In the genomic region with DNA sequence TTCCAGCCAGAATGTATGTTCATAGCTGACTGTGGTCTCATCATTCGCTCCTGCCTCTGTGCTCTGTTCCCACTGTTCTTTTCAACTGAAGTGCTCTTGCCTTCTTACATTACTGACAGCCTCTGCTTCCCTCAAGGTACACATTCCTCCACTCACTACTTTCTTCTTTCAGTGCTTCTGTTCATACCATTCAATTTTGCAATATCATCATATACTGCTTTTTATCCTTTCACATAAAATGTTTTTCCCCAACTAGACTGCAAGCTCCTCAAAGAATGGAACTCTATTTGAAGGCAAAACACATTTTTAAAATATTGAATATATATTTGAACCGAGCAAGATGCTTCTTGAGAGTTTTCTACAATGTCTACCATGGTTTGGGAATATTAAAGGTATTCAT, we compare ENCODE assay signal across 3 cellular contexts.
TF ChIP-seq lines count a peak whose summit lies in the region.

No MANE protein-coding gene starts in this region.

TF ChIP-seq in HepG2, 621 proteins besides CTCF, POLR2A, EP300 and RAD21:
- TF ChIP-seq DMAP1 (CRISPR knock-in tag; IDR thresholded peaks at IDR 0.05) (no peak), MAFF (IDR thresholded peaks at IDR 0.05; ENCODE audit: low read depth, low read length) (peak; percentile 77), MAFK (conservative IDR thresholded peaks at IDR 0.05 in 1 of 2, IDR thresholded peaks at IDR 0.05 in 1 of 2; ENCODE audit: low read length in 2 of 2) (peak; percentile 74 to 76)

TF ChIP-seq in K562, 482 proteins besides CTCF, POLR2A, EP300 and RAD21:
- no peak for TF ChIP-seq ATF2 (CRISPR knock-in tag; IDR thresholded peaks at IDR 0.05)
- peak; percentile 81 for TF ChIP-seq ZNF316 (IDR thresholded peaks at IDR 0.05)
- TF ChIP-seq, protein P1, sequence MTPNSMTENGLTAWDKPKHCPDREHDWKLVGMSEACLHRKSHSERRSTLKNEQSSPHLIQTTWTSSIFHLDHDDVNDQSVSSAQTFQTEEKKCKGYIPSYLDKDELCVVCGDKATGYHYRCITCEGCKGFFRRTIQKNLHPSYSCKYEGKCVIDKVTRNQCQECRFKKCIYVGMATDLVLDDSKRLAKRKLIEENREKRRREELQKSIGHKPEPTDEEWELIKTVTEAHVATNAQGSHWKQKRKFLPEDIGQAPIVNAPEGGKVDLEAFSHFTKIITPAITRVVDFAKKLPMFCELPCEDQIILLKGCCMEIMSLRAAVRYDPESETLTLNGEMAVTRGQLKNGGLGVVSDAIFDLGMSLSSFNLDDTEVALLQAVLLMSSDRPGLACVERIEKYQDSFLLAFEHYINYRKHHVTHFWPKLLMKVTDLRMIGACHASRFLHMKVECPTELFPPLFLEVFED (CRISPR knock-in tag; conservative IDR thresholded peaks at IDR 0.05), result no peak
- TF ChIP-seq MAFF (IDR thresholded peaks at IDR 0.05; ENCODE audit: low read length), result peak; percentile 47
- no peak for TF ChIP-seq SMAD3 (CRISPR knock-in tag; conservative IDR thresholded peaks at IDR 0.05)
- TF ChIP-seq MCM3 (IDR thresholded peaks at IDR 0.05), result no peak
- TF ChIP-seq C11orf30 (IDR thresholded peaks at IDR 0.05; ENCODE audit: low read depth), result peak; percentile 48; the same call in 1 of the 2 replicates
- TF ChIP-seq HDAC8 (tag; IDR thresholded peaks at IDR 0.05), result no peak
- peak; percentile 53 for TF ChIP-seq MAFG (tag; conservative IDR thresholded peaks at IDR 0.05)
- TF ChIP-seq IRF1 (CRISPR knock-in tag; IDR thresholded peaks at IDR 0.05; ENCODE audit: borderline replicate concordance), result no peak
- no peak for TF ChIP-seq ATF6 (CRISPR knock-in tag; IDR thresholded peaks at IDR 0.05)
- no peak for TF ChIP-seq MIER1 (IDR thresholded peaks at IDR 0.05; ENCODE audit: low read depth)
- no peak for TF ChIP-seq PHF8 (IDR thresholded peaks at IDR 0.05; ENCODE audit: borderline replicate concordance, low read length)

TF ChIP-seq in WTC11, 78 proteins besides CTCF, POLR2A, EP300 and RAD21:
- TF ChIP-seq, protein P2, sequence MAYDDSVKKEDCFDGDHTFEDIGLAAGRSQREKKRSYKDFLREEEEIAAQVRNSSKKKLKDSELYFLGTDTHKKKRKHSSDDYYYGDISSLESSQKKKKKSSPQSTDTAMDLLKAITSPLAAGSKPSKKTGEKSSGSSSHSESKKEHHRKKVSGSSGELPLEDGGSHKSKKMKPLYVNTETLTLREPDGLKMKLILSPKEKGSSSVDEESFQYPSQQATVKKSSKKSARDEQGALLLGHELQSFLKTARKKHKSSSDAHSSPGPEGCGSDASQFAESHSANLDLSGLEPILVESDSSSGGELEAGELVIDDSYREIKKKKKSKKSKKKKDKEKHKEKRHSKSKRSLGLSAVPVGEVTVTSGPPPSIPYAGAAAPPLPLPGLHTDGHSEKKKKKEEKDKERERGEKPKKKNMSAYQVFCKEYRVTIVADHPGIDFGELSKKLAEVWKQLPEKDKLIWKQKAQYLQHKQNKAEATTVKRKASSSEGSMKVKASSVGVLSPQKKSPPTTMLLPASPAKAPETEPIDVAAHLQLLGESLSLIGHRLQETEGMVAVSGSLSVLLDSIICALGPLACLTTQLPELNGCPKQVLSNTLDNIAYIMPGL (CRISPR knock-in tag; IDR thresholded peaks at IDR 0.05), result no peak
- TF ChIP-seq, protein P3, sequence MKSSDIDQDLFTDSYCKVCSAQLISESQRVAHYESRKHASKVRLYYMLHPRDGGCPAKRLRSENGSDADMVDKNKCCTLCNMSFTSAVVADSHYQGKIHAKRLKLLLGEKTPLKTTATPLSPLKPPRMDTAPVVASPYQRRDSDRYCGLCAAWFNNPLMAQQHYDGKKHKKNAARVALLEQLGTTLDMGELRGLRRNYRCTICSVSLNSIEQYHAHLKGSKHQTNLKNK (CRISPR knock-in tag; IDR thresholded peaks at IDR 0.05), result no peak
- TF ChIP-seq, protein P4, sequence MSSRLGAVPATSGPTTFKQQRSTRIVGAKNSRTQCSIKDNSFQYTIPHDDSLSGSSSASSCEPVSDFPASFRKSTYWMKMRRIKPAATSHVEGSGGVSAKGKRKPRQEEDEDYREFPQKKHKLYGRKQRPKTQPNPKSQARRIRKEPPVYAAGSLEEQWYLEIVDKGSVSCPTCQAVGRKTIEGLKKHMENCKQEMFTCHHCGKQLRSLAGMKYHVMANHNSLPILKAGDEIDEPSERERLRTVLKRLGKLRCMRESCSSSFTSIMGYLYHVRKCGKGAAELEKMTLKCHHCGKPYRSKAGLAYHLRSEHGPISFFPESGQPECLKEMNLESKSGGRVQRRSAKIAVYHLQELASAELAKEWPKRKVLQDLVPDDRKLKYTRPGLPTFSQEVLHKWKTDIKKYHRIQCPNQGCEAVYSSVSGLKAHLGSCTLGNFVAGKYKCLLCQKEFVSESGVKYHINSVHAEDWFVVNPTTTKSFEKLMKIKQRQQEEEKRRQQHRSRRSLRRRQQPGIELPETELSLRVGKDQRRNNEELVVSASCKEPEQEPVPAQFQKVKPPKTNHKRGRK (CRISPR knock-in tag; IDR thresholded peaks at IDR 0.05; ENCODE audit: borderline replicate concordance), result no peak
- TF ChIP-seq NR1H2 (CRISPR knock-in tag; IDR thresholded peaks at IDR 0.05), result no peak
- no peak for TF ChIP-seq CDX4 (CRISPR knock-in tag; IDR thresholded peaks at IDR 0.05; ENCODE audit: borderline replicate concordance)
- TF ChIP-seq E2F4 (CRISPR knock-in tag; IDR thresholded peaks at IDR 0.05; ENCODE audit: borderline replicate concordance, low read depth), result no peak
- TF ChIP-seq, protein P5, sequence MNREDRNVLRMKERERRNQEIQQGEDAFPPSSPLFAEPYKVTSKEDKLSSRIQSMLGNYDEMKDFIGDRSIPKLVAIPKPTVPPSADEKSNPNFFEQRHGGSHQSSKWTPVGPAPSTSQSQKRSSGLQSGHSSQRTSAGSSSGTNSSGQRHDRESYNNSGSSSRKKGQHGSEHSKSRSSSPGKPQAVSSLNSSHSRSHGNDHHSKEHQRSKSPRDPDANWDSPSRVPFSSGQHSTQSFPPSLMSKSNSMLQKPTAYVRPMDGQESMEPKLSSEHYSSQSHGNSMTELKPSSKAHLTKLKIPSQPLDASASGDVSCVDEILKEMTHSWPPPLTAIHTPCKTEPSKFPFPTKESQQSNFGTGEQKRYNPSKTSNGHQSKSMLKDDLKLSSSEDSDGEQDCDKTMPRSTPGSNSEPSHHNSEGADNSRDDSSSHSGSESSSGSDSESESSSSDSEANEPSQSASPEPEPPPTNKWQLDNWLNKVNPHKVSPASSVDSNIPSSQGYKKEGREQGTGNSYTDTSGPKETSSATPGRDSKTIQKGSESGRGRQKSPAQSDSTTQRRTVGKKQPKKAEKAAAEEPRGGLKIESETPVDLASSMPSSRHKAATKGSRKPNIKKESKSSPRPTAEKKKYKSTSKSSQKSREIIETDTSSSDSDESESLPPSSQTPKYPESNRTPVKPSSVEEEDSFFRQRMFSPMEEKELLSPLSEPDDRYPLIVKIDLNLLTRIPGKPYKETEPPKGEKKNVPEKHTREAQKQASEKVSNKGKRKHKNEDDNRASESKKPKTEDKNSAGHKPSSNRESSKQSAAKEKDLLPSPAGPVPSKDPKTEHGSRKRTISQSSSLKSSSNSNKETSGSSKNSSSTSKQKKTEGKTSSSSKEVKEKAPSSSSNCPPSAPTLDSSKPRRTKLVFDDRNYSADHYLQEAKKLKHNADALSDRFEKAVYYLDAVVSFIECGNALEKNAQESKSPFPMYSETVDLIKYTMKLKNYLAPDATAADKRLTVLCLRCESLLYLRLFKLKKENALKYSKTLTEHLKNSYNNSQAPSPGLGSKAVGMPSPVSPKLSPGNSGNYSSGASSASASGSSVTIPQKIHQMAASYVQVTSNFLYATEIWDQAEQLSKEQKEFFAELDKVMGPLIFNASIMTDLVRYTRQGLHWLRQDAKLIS (CRISPR knock-in tag; IDR thresholded peaks at IDR 0.05; ENCODE audit: borderline replicate concordance), result no peak
- TF ChIP-seq, protein P6, sequence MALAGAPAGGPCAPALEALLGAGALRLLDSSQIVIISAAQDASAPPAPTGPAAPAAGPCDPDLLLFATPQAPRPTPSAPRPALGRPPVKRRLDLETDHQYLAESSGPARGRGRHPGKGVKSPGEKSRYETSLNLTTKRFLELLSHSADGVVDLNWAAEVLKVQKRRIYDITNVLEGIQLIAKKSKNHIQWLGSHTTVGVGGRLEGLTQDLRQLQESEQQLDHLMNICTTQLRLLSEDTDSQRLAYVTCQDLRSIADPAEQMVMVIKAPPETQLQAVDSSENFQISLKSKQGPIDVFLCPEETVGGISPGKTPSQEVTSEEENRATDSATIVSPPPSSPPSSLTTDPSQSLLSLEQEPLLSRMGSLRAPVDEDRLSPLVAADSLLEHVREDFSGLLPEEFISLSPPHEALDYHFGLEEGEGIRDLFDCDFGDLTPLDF (CRISPR knock-in tag; IDR thresholded peaks at IDR 0.05), result no peak
